8 cellular contexts compared by ENCODE assay signal in genomic region chr1:86704972-86705632, GRCh38. TPM values are rescaled to one million over a fixed set of nuclear protein-coding genes. Genes with fewer than 3 reads are reported as not detected.
DNase-seq lines count a peak whose midpoint lies in the region; ATAC-seq and TF ChIP-seq lines count a peak whose summit lies in the region.

No MANE protein-coding gene starts in this region.

- intact Hi-C loops in activated T-helper 2 cell treated with anti-CD3 and anti-CD28 coated beads, Interferon-gamma antibody, Interleukin-2, Interleukin-4, amounts not matched to agents 10 μg/mL and 5 μg/mL and 100 μg/mL, durations not matched to agents 14 hours and 24 hours and 36 hours (cut with micrococcal nuclease): loop anchor here (1.0 to 10.0 kb wide), 7 partner anchors 36 to 620 kb away; partner anchors contain the start of gene LMO4
- intact Hi-C loops in tibial artery (cut with DNase I; ENCODE audit: low total_unique reads): loop anchor here (5.0 kb wide), 1 partner anchor 212 kb away; no protein-coding TSS in a partner anchor

- peaks cover 8% of the 10 kb centered on the region for H3K27me3 Mint-ChIP-seq in activated T-helper 2 cell treated with anti-CD3 and anti-CD28 coated beads, Interferon-gamma antibody, Interleukin-2, Interleukin-4, amounts not matched to agents 10 μg/mL and 5 μg/mL and 100 μg/mL, durations not matched to agents 14 hours and 24 hours and 36 hours (ENCODE audit: low read depth)
- peaks cover 8% of the 10 kb centered on the region for H3K27me3 Mint-ChIP-seq in nephron (ENCODE audit: low read depth)

- peaks cover 23% of the 10 kb centered on the region for H3K36me3 Mint-ChIP-seq in activated T-helper 2 cell treated with anti-CD3 and anti-CD28 coated beads, Interferon-gamma antibody, Interleukin-2, Interleukin-4, amounts not matched to agents 10 μg/mL and 5 μg/mL and 100 μg/mL, durations not matched to agents 14 hours and 24 hours and 36 hours (ENCODE audit: low read depth)
- H3K36me3 Mint-ChIP-seq in nephron (ENCODE audit: low read depth): peaks cover 10% of the 10 kb centered on the region

- H3K4me3 Mint-ChIP-seq in activated T-helper 2 cell treated with anti-CD3 and anti-CD28 coated beads, Interferon-gamma antibody, Interleukin-2, Interleukin-4, amounts not matched to agents 10 μg/mL and 5 μg/mL and 100 μg/mL, durations not matched to agents 14 hours and 24 hours and 36 hours (ENCODE audit: low read depth): peak overlapping the region; percentile 98
- peak overlapping the region; percentile 99 for H3K4me3 Mint-ChIP-seq in nephron

- no peaks in the 10 kb centered on the region for H3K9me3 Mint-ChIP-seq in activated T-helper 2 cell treated with anti-CD3 and anti-CD28 coated beads, Interferon-gamma antibody, Interleukin-2, Interleukin-4, amounts not matched to agents 10 μg/mL and 5 μg/mL and 100 μg/mL, durations not matched to agents 14 hours and 24 hours and 36 hours
- no peaks in the 10 kb centered on the region for H3K9me3 Mint-ChIP-seq in nephron

- peak overlapping the region; percentile 97 for H3K27ac Mint-ChIP-seq in activated T-helper 2 cell treated with anti-CD3 and anti-CD28 coated beads, Interferon-gamma antibody, Interleukin-2, Interleukin-4, amounts not matched to agents 10 μg/mL and 5 μg/mL and 100 μg/mL, durations not matched to agents 14 hours and 24 hours and 36 hours
- H3K27ac Mint-ChIP-seq in nephron: peak overlapping the region; percentile 95 to 100 (median 99)

- DNase-seq in COLO668 (lab: John Stamatoyannopoulos, UW; ENCODE audit: unreplicated experiment) (peak; percentile 85), NOMO-1 treated with DMSO at 0.1 percent for 48 hours (lab: John Stamatoyannopoulos, UW; ENCODE audit: unreplicated experiment) (peak; percentile 32), foreskin fibroblast (peak; percentile 31 to 67), tibial artery (peak; percentile 57 to 82)
- peak; percentile 39 for DNase-seq in activated T-helper 2 cell treated with anti-CD3 and anti-CD28 coated beads, Interferon-gamma antibody, Interleukin-2, Interleukin-4, amounts not matched to agents 10 μg/mL and 5 μg/mL and 100 μg/mL, durations not matched to agents 14 hours and 24 hours and 36 hours (ENCODE audit: low spot score)

- H3K36me3 ChIP-seq in tibial artery: no peaks in the 10 kb centered on the region

- no peaks in the 10 kb centered on the region for H3K27me3 ChIP-seq in tibial artery

- H3K27ac ChIP-seq in tibial artery: peak overlapping the region; percentile 98 to 99

- H3K4me1 Mint-ChIP-seq in activated T-helper 2 cell treated with anti-CD3 and anti-CD28 coated beads, Interferon-gamma antibody, Interleukin-2, Interleukin-4, amounts not matched to agents 10 μg/mL and 5 μg/mL and 100 μg/mL, durations not matched to agents 14 hours and 24 hours and 36 hours (ENCODE audit: low read depth): peaks cover 40% of the 10 kb centered on the region
- peaks cover 34% of the 10 kb centered on the region for H3K4me1 Mint-ChIP-seq in nephron

- H3K9me3 ChIP-seq in tibial artery: no peaks in the 10 kb centered on the region

- ATAC-seq in GM19328 (IDR thresholded peaks at IDR 0.05; ENCODE audit: unreplicated experiment) (peak; percentile 21), HG03378 (IDR thresholded peaks at IDR 0.05; ENCODE audit: unreplicated experiment) (peak; percentile 29)

- no peak for TF ChIP-seq CTCF in foreskin fibroblast (IDR thresholded peaks at IDR 0.05; ENCODE audit: low read depth, low read length)
- TF ChIP-seq CTCF in nephron (IDR thresholded peaks at IDR 0.05; ENCODE audit: unreplicated experiment in 3 of 3): no peak
- TF ChIP-seq CTCF in tibial artery (IDR thresholded peaks at IDR 0.05): no peak

- peaks cover 0 to 44% (median 12%) of the 10 kb centered on the region in 4 donors for H3K4me1 ChIP-seq in tibial artery

- H3K4me3 ChIP-seq in foreskin fibroblast (ENCODE audit: low read depth in 1 of 2, low read length in 2 of 2) (peak overlapping the region; percentile 62 to 91), tibial artery (peak overlapping the region; percentile 85 to 91)

RNA-seq across cellular contexts. Expression of gene SH3GLB1, which starts 0.7 kb away (rescaled TPM):
- total RNA-seq in activated T-helper 2 cell treated with anti-CD3 and anti-CD28 coated beads, Interferon-gamma antibody, Interleukin-2, Interleukin-4, amounts not matched to agents 10 μg/mL and 5 μg/mL and 100 μg/mL, durations not matched to agents 14 hours and 24 hours and 36 hours: 60.5 and 65.7 TPM in 2 replicates

Comparison
In these comparisons a context has a peak if more than half of its experiments do, and no peak if none do; other contexts are left out.
1. Peak in every context shown above with its lines: DNase-seq, ATAC-seq, H3K4me3 ChIP-seq and H3K27ac ChIP-seq.
2. DNase-seq: peak in every context shown above with its lines; median percentile 85 in COLO668; 70 in tibial artery; 49 in foreskin fibroblast; 39 in activated T-helper 2 cell treated with anti-CD3 and anti-CD28 coated beads, Interferon-gamma antibody, Interleukin-2, Interleukin-4, amounts not matched to agents 10 μg/mL and 5 μg/mL and 100 μg/mL, durations not matched to agents 14 hours and 24 hours and 36 hours; 32 in NOMO-1 treated with DMSO at 0.1 percent for 48 hours.